Comparison of ENCODE assay signal across 1 cellular context in genomic region chr11:69667619-69668604, GRCh38.
TF ChIP-seq lines count a peak whose summit lies in the region.

No MANE protein-coding gene starts in this region.

TF ChIP-seq in HepG2, 621 proteins besides CTCF, POLR2A, EP300 and RAD21 (continued from another document and continues in another):
- TF ChIP-seq, protein P1, sequence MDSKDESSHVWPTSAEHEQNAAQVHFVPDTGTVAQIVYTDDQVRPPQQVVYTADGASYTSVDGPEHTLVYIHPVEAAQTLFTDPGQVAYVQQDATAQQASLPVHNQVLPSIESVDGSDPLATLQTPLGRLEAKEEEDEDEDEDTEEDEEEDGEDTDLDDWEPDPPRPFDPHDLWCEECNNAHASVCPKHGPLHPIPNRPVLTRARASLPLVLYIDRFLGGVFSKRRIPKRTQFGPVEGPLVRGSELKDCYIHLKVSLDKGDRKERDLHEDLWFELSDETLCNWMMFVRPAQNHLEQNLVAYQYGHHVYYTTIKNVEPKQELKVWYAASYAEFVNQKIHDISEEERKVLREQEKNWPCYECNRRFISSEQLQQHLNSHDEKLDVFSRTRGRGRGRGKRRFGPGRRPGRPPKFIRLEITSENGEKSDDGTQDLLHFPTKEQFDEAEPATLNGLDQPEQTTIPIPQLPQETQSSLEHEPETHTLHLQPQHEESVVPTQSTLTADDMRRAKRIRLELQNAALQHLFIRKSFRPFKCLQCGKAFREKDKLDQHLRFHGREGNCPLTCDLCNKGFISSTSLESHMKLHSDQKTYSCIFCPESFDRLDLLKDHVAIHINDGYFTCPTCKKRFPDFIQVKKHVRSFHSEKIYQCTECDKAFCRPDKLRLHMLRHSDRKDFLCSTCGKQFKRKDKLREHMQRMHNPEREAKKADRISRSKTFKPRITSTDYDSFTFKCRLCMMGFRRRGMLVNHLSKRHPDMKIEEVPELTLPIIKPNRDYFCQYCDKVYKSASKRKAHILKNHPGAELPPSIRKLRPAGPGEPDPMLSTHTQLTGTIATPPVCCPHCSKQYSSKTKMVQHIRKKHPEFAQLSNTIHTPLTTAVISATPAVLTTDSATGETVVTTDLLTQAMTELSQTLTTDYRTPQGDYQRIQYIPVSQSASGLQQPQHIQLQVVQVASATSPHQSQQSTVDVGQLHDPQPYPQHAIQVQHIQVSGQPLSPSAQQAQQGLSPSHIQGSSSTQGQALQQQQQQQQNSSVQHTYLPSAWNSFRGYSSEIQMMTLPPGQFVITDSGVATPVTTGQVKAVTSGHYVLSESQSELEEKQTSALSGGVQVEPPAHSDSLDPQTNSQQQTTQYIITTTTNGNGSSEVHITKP (CRISPR knock-in tag; IDR thresholded peaks at IDR 0.05; ENCODE audit: low read depth) = peak; percentile 53; the same call in 1 of the 2 replicates
- no peak for TF ChIP-seq XBP1 (CRISPR knock-in tag; IDR thresholded peaks at IDR 0.05)
- peak; percentile 75; the same call in 1 of the 2 replicates for TF ChIP-seq NR0B2 (CRISPR knock-in tag; IDR thresholded peaks at IDR 0.05)
- peak; percentile 75 for TF ChIP-seq SP5 (CRISPR knock-in tag; IDR thresholded peaks at IDR 0.05; ENCODE audit: borderline replicate concordance, low read depth)
- TF ChIP-seq, protein P2, sequence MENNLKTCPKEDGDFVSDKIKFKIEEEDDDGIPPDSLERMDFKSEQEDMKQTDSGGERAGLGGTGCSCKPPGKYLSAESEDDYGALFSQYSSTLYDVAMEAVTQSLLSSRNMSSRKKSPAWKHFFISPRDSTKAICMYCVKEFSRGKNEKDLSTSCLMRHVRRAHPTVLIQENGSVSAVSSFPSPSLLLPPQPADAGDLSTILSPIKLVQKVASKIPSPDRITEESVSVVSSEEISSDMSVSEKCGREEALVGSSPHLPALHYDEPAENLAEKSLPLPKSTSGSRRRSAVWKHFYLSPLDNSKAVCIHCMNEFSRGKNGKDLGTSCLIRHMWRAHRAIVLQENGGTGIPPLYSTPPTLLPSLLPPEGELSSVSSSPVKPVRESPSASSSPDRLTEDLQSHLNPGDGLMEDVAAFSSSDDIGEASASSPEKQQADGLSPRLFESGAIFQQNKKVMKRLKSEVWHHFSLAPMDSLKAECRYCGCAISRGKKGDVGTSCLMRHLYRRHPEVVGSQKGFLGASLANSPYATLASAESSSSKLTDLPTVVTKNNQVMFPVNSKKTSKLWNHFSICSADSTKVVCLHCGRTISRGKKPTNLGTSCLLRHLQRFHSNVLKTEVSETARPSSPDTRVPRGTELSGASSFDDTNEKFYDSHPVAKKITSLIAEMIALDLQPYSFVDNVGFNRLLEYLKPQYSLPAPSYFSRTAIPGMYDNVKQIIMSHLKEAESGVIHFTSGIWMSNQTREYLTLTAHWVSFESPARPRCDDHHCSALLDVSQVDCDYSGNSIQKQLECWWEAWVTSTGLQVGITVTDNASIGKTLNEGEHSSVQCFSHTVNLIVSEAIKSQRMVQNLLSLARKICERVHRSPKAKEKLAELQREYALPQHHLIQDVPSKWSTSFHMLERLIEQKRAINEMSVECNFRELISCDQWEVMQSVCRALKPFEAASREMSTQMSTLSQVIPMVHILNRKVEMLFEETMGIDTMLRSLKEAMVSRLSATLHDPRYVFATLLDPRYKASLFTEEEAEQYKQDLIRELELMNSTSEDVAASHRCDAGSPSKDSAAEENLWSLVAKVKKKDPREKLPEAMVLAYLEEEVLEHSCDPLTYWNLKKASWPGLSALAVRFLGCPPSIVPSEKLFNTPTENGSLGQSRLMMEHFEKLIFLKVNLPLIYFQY (CRISPR knock-in tag; IDR thresholded peaks at IDR 0.05; ENCODE audit: borderline replicate concordance) = peak; percentile 85; the same call in 1 of the 2 replicates
- TF ChIP-seq ZNF331 (CRISPR knock-in tag; IDR thresholded peaks at IDR 0.05) = peak; percentile 57; the same call in 1 of the 2 replicates
- TF ChIP-seq ZMAT3 (CRISPR knock-in tag; conservative IDR thresholded peaks at IDR 0.05) = peak; percentile 89
- TF ChIP-seq ZKSCAN5 (CRISPR knock-in tag; IDR thresholded peaks at IDR 0.05) = no peak
- TF ChIP-seq ETV5 (CRISPR knock-in tag; IDR thresholded peaks at IDR 0.05; ENCODE audit: borderline replicate concordance) = peak; percentile 90; the same call in 1 of the 2 replicates
- no peak for TF ChIP-seq SETDB1 (CRISPR knock-in tag; IDR thresholded peaks at IDR 0.05; ENCODE audit: borderline replicate concordance)
- peak; percentile 97 for TF ChIP-seq ZEB1 (IDR thresholded peaks at IDR 0.05; ENCODE audit: insufficient replicate concordance, low read depth)
- peak; percentile 95; the same call in 1 of the 2 replicates for TF ChIP-seq ELF3 (CRISPR knock-in tag; IDR thresholded peaks at IDR 0.05)
- TF ChIP-seq MAZ (IDR thresholded peaks at IDR 0.05; ENCODE audit: borderline replicate concordance, low read depth, low read length) = peak; percentile 40; the same call in 1 of the 2 replicates
- peak; percentile 75 for TF ChIP-seq MAZ (CRISPR knock-in tag; IDR thresholded peaks at IDR 0.05; ENCODE audit: low read depth)
- peak; percentile 89 for TF ChIP-seq HNRNPL (IDR thresholded peaks at IDR 0.05; ENCODE audit: low read depth, low read length)
- no peak for TF ChIP-seq FIP1L1 (IDR thresholded peaks at IDR 0.05; ENCODE audit: borderline replicate concordance, insufficient read depth, low read depth, low read length)
- peak; percentile 88 for TF ChIP-seq PITX1 (CRISPR knock-in tag; IDR thresholded peaks at IDR 0.05)
- TF ChIP-seq CEBPZ (IDR thresholded peaks at IDR 0.05; ENCODE audit: low read length) = no peak
- 0 out of 2 replicates have a peak, but pooled peaks have one; percentile 62 for TF ChIP-seq ZSCAN25 (CRISPR knock-in tag; IDR thresholded peaks at IDR 0.05)
- TF ChIP-seq HMGXB4 (CRISPR knock-in tag; IDR thresholded peaks at IDR 0.05; ENCODE audit: borderline replicate concordance in 1 of 2, low read depth in 1 of 2) = peak; percentile 23 to 51; a peak in 1 of 4 replicates
- peak; percentile 49; the same call in 1 of the 2 replicates for TF ChIP-seq ZNF329 (CRISPR knock-in tag; IDR thresholded peaks at IDR 0.05; ENCODE audit: low read depth)
- no peak for TF ChIP-seq CBX2 (IDR thresholded peaks at IDR 0.05; ENCODE audit: low read depth, low read length)
- peak; percentile 68 for TF ChIP-seq CBX2 (CRISPR knock-in tag; IDR thresholded peaks at IDR 0.05; ENCODE audit: low read depth)
- TF ChIP-seq FOXK2 (IDR thresholded peaks at IDR 0.05) = no peak
- TF ChIP-seq, protein P3, sequence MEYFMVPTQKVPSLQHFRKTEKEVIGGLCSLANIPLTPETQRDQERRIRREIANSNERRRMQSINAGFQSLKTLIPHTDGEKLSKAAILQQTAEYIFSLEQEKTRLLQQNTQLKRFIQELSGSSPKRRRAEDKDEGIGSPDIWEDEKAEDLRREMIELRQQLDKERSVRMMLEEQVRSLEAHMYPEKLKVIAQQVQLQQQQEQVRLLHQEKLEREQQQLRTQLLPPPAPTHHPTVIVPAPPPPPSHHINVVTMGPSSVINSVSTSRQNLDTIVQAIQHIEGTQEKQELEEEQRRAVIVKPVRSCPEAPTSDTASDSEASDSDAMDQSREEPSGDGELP (IDR thresholded peaks at IDR 0.05; ENCODE audit: borderline replicate concordance, low read depth) = peak; percentile 55; the same call in 1 of the 2 replicates
- peak; percentile 43; the same call in 1 of the 2 replicates for TF ChIP-seq BHLHE40 (IDR thresholded peaks at IDR 0.05; ENCODE audit: low read length)
- peak; percentile 66; the same call in 1 of the 2 replicates for TF ChIP-seq CBX5 (CRISPR knock-in tag; IDR thresholded peaks at IDR 0.05; ENCODE audit: borderline replicate concordance)
- peak; percentile 83; the same call in 1 of the 2 replicates for TF ChIP-seq ZSCAN5A (CRISPR knock-in tag; IDR thresholded peaks at IDR 0.05; ENCODE audit: borderline replicate concordance)
- TF ChIP-seq YEATS4 (CRISPR knock-in tag; IDR thresholded peaks at IDR 0.05; ENCODE audit: borderline replicate concordance) = peak; percentile 65; the same call in 1 of the 2 replicates
- peak; percentile 81 for TF ChIP-seq ZNF556 (CRISPR knock-in tag; IDR thresholded peaks at IDR 0.05; ENCODE audit: borderline replicate concordance)
- TF ChIP-seq, protein P4, sequence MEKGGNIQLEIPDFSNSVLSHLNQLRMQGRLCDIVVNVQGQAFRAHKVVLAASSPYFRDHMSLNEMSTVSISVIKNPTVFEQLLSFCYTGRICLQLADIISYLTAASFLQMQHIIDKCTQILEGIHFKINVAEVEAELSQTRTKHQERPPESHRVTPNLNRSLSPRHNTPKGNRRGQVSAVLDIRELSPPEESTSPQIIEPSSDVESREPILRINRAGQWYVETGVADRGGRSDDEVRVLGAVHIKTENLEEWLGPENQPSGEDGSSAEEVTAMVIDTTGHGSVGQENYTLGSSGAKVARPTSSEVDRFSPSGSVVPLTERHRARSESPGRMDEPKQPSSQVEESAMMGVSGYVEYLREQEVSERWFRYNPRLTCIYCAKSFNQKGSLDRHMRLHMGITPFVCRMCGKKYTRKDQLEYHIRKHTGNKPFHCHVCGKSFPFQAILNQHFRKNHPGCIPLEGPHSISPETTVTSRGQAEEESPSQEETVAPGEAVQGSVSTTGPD (CRISPR knock-in tag; IDR thresholded peaks at IDR 0.05) = peak; percentile 57; the same call in 1 of the 2 replicates
- no peak for TF ChIP-seq ZNF589 (CRISPR knock-in tag; conservative IDR thresholded peaks at IDR 0.05)
- TF ChIP-seq GLI4 (CRISPR knock-in tag; IDR thresholded peaks at IDR 0.05; ENCODE audit: borderline replicate concordance) = no peak
- 0 out of 2 replicates have a peak, but pooled peaks have one; percentile 26 for TF ChIP-seq KLF11 (CRISPR knock-in tag; IDR thresholded peaks at IDR 0.05)
- peak; percentile 69; the same call in 1 of the 2 replicates for TF ChIP-seq CHCHD3 (CRISPR knock-in tag; IDR thresholded peaks at IDR 0.05)
- TF ChIP-seq ARID2 (CRISPR knock-in tag; IDR thresholded peaks at IDR 0.05; ENCODE audit: borderline replicate concordance) = 0 out of 2 replicates have a peak, but pooled peaks have one; percentile 35
- 0 out of 2 replicates have a peak, but pooled peaks have one; percentile 43 for TF ChIP-seq ZFP1 (CRISPR knock-in tag; IDR thresholded peaks at IDR 0.05)
- TF ChIP-seq, protein P5, sequence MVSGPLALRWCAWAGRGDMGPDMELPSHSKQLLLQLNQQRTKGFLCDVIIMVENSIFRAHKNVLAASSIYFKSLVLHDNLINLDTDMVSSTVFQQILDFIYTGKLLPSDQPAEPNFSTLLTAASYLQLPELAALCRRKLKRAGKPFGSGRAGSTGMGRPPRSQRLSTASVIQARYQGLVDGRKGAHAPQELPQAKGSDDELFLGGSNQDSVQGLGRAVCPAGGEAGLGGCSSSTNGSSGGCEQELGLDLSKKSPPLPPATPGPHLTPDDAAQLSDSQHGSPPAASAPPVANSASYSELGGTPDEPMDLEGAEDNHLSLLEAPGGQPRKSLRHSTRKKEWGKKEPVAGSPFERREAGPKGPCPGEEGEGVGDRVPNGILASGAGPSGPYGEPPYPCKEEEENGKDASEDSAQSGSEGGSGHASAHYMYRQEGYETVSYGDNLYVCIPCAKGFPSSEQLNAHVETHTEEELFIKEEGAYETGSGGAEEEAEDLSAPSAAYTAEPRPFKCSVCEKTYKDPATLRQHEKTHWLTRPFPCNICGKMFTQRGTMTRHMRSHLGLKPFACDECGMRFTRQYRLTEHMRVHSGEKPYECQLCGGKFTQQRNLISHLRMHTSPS (CRISPR knock-in tag; IDR thresholded peaks at IDR 0.05; ENCODE audit: low read depth) = peak; percentile 95
- TF ChIP-seq REPIN1 (CRISPR knock-in tag; IDR thresholded peaks at IDR 0.05; ENCODE audit: borderline replicate concordance, low read depth) = peak; percentile 67; the same call in 1 of the 2 replicates
- TF ChIP-seq ZBTB7B (CRISPR knock-in tag; IDR thresholded peaks at IDR 0.05) = peak; percentile 79
- TF ChIP-seq ZNF557 (CRISPR knock-in tag; IDR thresholded peaks at IDR 0.05) = peak; percentile 85; the same call in 1 of the 2 replicates
